Comparison of ENCODE assay signal across 17 cellular contexts in genomic region chr5:74665823-74666222, GRCh38. TPM values are rescaled to one million over a fixed set of nuclear protein-coding genes. Genes with fewer than 3 reads are reported as not detected.
DNase-seq lines count a peak whose midpoint lies in the region; ATAC-seq and TF ChIP-seq lines count a peak whose summit lies in the region.
"Had no signal": no experiment of that assay in that cellular context is flagged by ENCODE, and none has a peak within 500 bp of the region (broad histone marks: within the 10 kb centered on the region; RNA-seq: fewer than 3 reads in every experiment).

No MANE protein-coding gene starts in this region.

- TF ChIP-seq CTCF in dorsolateral prefrontal cortex (IDR thresholded peaks at IDR 0.05 in 54 of 56, conservative IDR thresholded peaks at IDR 0.05 in 2 of 56; ENCODE audit: low read depth in 1 of 56, partially characterized antibody in 56 of 56) = no peak

- no peak overlapping the region for H3K4me3 Mint-ChIP-seq in effector memory CD8-positive, alpha-beta T cell
- H3K4me3 Mint-ChIP-seq: CD4-positive, CD25-positive, alpha-beta regulatory T cell; H9; IgD-negative memory B cell had no signal

- no peaks in the 10 kb centered on the region for H3K4me1 Mint-ChIP-seq in effector memory CD8-positive, alpha-beta T cell (ENCODE audit: low read depth in 2 of 2)
- H3K4me1 Mint-ChIP-seq: CD4-positive, CD25-positive, alpha-beta regulatory T cell; IgD-negative memory B cell had no signal

- H3K4me3 ChIP-seq in SK-N-MC (no peak overlapping the region), dorsolateral prefrontal cortex (no peak overlapping the region)

- no peaks in the 10 kb centered on the region for H3K9me3 ChIP-seq in SK-N-MC (ENCODE audit: low read depth, low read length)
- H3K9me3 ChIP-seq: BE2C, Caco-2 had no signal

- intact Hi-C loops in dorsolateral prefrontal cortex (cut with DNase I) = no loop called here

- no peaks in the 10 kb centered on the region for H3K36me3 Mint-ChIP-seq in effector memory CD8-positive, alpha-beta T cell (ENCODE audit: insufficient read depth)
- H3K36me3 Mint-ChIP-seq: CD4-positive, CD25-positive, alpha-beta regulatory T cell; IgD-negative memory B cell had no signal

- H3K27ac Mint-ChIP-seq in effector memory CD8-positive, alpha-beta T cell = no peak overlapping the region
- H3K27ac Mint-ChIP-seq: H9, IgD-negative memory B cell had no signal

- DNase-seq in DMS79 (lab: John Stamatoyannopoulos, UW) (peak; percentile 76), DMS79 treated with DMSO at 0.1 percent for 48 hours (lab: John Stamatoyannopoulos, UW) (peak; percentile 89), SK-N-MC (ENCODE audit: low read depth, low spot score) (peak; percentile 22), dorsolateral prefrontal cortex (no peak), iPS-NIHi7 (ENCODE audit: extremely low spot score) (no peak)
- DNase-seq in effector memory CD8-positive, alpha-beta T cell = no peak
- DNase-seq: ACHN; BE2C; C1 segment of cervical spinal cord; Caco-2; CD4-positive, CD25-positive, alpha-beta regulatory T cell; H9; KBM-7 had no signal

- H3K36me3 ChIP-seq in SK-N-MC (ENCODE audit: insufficient read depth, low read length) = no peaks in the 10 kb centered on the region
- H3K36me3 ChIP-seq: BE2C had no signal

- no peak overlapping the region for H3K9ac ChIP-seq in SK-N-MC (ENCODE audit: insufficient read length)

- H3K27me3 ChIP-seq in dorsolateral prefrontal cortex = no peaks in the 10 kb centered on the region
- H3K27me3 ChIP-seq: BE2C had no signal

- ATAC-seq in HG03097 (IDR thresholded peaks at IDR 0.05; ENCODE audit: low FRiP score, unreplicated experiment) (no peak), HG02970 (IDR thresholded peaks at IDR 0.05; ENCODE audit: low FRiP score, unreplicated experiment) (no peak)
- no peak for ATAC-seq in effector memory CD8-positive, alpha-beta T cell (replicated peaks)
- ATAC-seq: HepG2 had no signal

- no peaks in the 10 kb centered on the region for H3K9me3 Mint-ChIP-seq in effector memory CD8-positive, alpha-beta T cell
- H3K9me3 Mint-ChIP-seq: H9 had no signal

- peaks cover 15 to 40% of the 10 kb centered on the region in 2 donors for H3K27me3 Mint-ChIP-seq in effector memory CD8-positive, alpha-beta T cell

- no peak overlapping the region for H3K27ac ChIP-seq in SK-N-MC
- peak overlapping the region in 30 of 59 donors; percentile 2 to 68 (median 40) for H3K27ac ChIP-seq in dorsolateral prefrontal cortex

RNA-seq across cellular contexts. Expression of gene HEXB, which starts 19.2 kb away (rescaled TPM):
- total RNA-seq in dorsolateral prefrontal cortex = 10 to 100 TPM; 30.9 to 75.5 (median 53.2) TPM

RNA-seq across cellular contexts. Expression of gene ENC1, which starts 25.3 kb away (rescaled TPM):
- 1,000 to 10,000 TPM in 1 of 120 experiments, 100 to 1,000 TPM in 119; 140 to 1,050 (median 576) TPM for total RNA-seq in dorsolateral prefrontal cortex

Comparison
In these comparisons a context has a peak if more than half of its experiments do, and no peak if none do; other contexts are left out.
1. DNase-seq: peak in DMS79 (single experiment), DMS79 treated with DMSO at 0.1 percent for 48 hours (single experiment) and SK-N-MC (single experiment); none in dorsolateral prefrontal cortex (0 of 10), effector memory CD8-positive, alpha-beta T cell (0 of 3) and iPS-NIHi7 (single experiment).